Comparison of ENCODE assay signal across 8 cellular contexts in genomic region chr12:8081921-8082577, GRCh38. TPM values are rescaled to one million over a fixed set of nuclear protein-coding genes. Genes with fewer than 3 reads are reported as not detected.
DNase-seq lines count a peak whose midpoint lies in the region; ATAC-seq and TF ChIP-seq lines count a peak whose summit lies in the region.

Gene NECAP1 (plus strand): TSS chr12:8082274. CDS start chr12:8082289, 15 bp downstream.

- BruUV-seq in PC-3 (replicated peaks; lab: Mats Ljungman, UMichigan): no TSS peak

- POLR2A ChIA-PET in PC-3 (lab: Charles Lee; ENCODE audit: unreplicated experiment): no interaction called here

- no peaks in the 10 kb centered on the region for H3K27me3 Mint-ChIP-seq in IgD-negative memory B cell

- no peaks in the 10 kb centered on the region for H3K9me3 Mint-ChIP-seq in IgD-negative memory B cell

- no peaks in the 10 kb centered on the region for H4K20me1 ChIP-seq in PC-3 (ENCODE audit: low read length)

- DNase-seq in DMS 273 treated with DMSO at 0.1 percent for 48 hours (lab: John Stamatoyannopoulos, UW): peak; percentile 86
- peak; percentile 90 for DNase-seq in PC-3
- peak; percentile 92 for DNase-seq in activated T-cell treated with anti-CD3 and anti-CD28 coated beads for 48 hours (ENCODE audit: low read depth)
- peak; percentile 72 for DNase-seq in epithelial cell of prostate (ENCODE audit: low read depth, low spot score)
- DNase-seq in mucosa of descending colon: peak; percentile 94 to 98 (median 97)
- peak; percentile 91 for DNase-seq in stimulated activated CD8-positive, alpha-beta memory T cell treated with anti-CD3 and anti-CD28 coated beads, Interleukin-4, amount 100 ng/mL, for 24 hours (ENCODE audit: low read depth)

- H3K4me3 ChIP-seq in PC-3 (ENCODE audit: low read length): peak within 1 kb of the TSS; percentile 94
- H3K4me3 ChIP-seq in mucosa of descending colon: peak within 1 kb of the TSS; percentile 58

- H3K27ac Mint-ChIP-seq in IgD-negative memory B cell: peak within 1 kb of the TSS; percentile 70 to 99 (median 98)

- no peaks in the 10 kb centered on the region for H3F3A ChIP-seq in PC-3 (ENCODE audit: low read length, unreplicated experiment)

- intact Hi-C loops in PC-3 (cut with micrococcal nuclease) (no loop called here), mucosa of descending colon (cut with DNase I, micrococcal nuclease) (no loop called here)

- peak within 1 kb of the TSS; percentile 95 for H3K4me2 ChIP-seq in PC-3 (ENCODE audit: low read length)

- no peaks in the 10 kb centered on the region for H3K9me3 ChIP-seq in PC-3 (ENCODE audit: low read length)
- no peaks in the 10 kb centered on the region for H3K9me3 ChIP-seq in mucosa of descending colon

- no peaks in the 10 kb centered on the region for H3K36me3 Mint-ChIP-seq in IgD-negative memory B cell

- CTCF ChIA-PET in PC-3 (lab: Charles Lee): no interaction called here

- H3K36me3 ChIP-seq in PC-3 (ENCODE audit: low read depth, low read length) (no peaks in the 10 kb centered on the region), mucosa of descending colon (ENCODE audit: low read depth) (no peaks in the 10 kb centered on the region)

- H3K4me3 Mint-ChIP-seq in IgD-negative memory B cell: peak within 1 kb of the TSS; percentile 87 to 99 (median 96)

- H3K4me1 Mint-ChIP-seq in IgD-negative memory B cell: peaks cover 37 to 49% (median 38%) of the 10 kb centered on the region in 3 donors

- H3K27me3 ChIP-seq in PC-3 (ENCODE audit: low read length): no peaks in the 10 kb centered on the region

- H3K79me2 ChIP-seq in PC-3 (ENCODE audit: low read length): peaks cover 57% of the 10 kb centered on the region

- peak within 1 kb of the TSS; percentile 79 for H2AFZ ChIP-seq in PC-3 (ENCODE audit: low read length)

- H3K9me2 ChIP-seq in PC-3 (replicated peaks; ENCODE audit: low read length): no peaks in the 10 kb centered on the region

- H3K27ac ChIP-seq in PC-3 (ENCODE audit: low read length): peak within 1 kb of the TSS; percentile 79
- peak within 1 kb of the TSS; percentile 88 for H3K27ac ChIP-seq in epithelial cell of prostate

- peak within 1 kb of the TSS; percentile 88 for H3K9ac ChIP-seq in PC-3 (ENCODE audit: low read length)

- TF ChIP-seq CTCF in PC-3 (conservative IDR thresholded peaks at IDR 0.05; ENCODE audit: low read depth, low read length) (no peak), mucosa of descending colon (IDR thresholded peaks at IDR 0.05) (no peak)

- ATAC-seq in GM21529 (IDR thresholded peaks at IDR 0.05; ENCODE audit: unreplicated experiment) (peak; percentile 89), PC-3 (peak; percentile 78), mucosa of descending colon (peak; percentile 97)

- H3K4me1 ChIP-seq in PC-3 (ENCODE audit: insufficient read depth, low read length) (peaks cover 26% of the 10 kb centered on the region), mucosa of descending colon (ENCODE audit: low read depth) (peaks cover 11% of the 10 kb centered on the region)

RNA-seq across cellular contexts. Expression of gene NECAP1, which starts in this region (rescaled TPM):
- 11.6 TPM for polyA plus RNA-seq in IgD-negative memory B cell
- total RNA-seq in PC-3 (2014; rRNA removed) (27.8 and 34.8 TPM in 2 replicates), mucosa of descending colon (10 to 100 TPM; 37.1 to 41.6 (median 39.5) TPM)

Comparison
In these comparisons a context has a peak if more than half of its experiments do, and no peak if none do; other contexts are left out.
1. Peak in every context shown above with its lines: DNase-seq, ATAC-seq, H3K4me3 ChIP-seq and H3K27ac ChIP-seq.